In genomic region chr20:36573798-36574277, GRCh38 we compare ENCODE assay signal across 8 cellular contexts. TPM values are rescaled to one million over a fixed set of nuclear protein-coding genes. Genes with fewer than 3 reads are reported as not detected.
DNase-seq lines count a peak whose midpoint lies in the region; ATAC-seq and TF ChIP-seq lines count a peak whose summit lies in the region.

No MANE protein-coding gene starts in this region.

- intact Hi-C loops in activated CD4-positive, alpha-beta T cell treated with anti-CD3 and anti-CD28 coated beads, Interleukin-2, amount 10 ng/mL, durations not matched to agents 24 days and 14 days (cut with micrococcal nuclease): loop anchor here (1.0 to 10.0 kb wide), 4 partner anchors 17 to 951 kb away; partner anchors contain the start of genes BLCAP, NNAT and RAB5IF
- intact Hi-C loops in esophagus muscularis mucosa (cut with DNase I): loop anchor here (2.0 kb wide), 1 partner anchor 31 kb away; the partner anchor contains the start of gene RAB5IF
- intact Hi-C loops in natural killer cell (cut with micrococcal nuclease): loop anchor here (5.0 kb wide), 1 partner anchor 73 kb away; the partner anchor contains the start of gene SLA2
- intact Hi-C loops in uterus (cut with DNase I; ENCODE audit: low total_unique reads): no loop called here

- H3K4me3 Mint-ChIP-seq in IgD-negative memory B cell (peak overlapping the region; percentile 85 to 97 (median 90)), natural killer cell (peak overlapping the region; percentile 92)
- H3K4me3 Mint-ChIP-seq in activated CD4-positive, alpha-beta T cell treated with anti-CD3 and anti-CD28 coated beads, Interleukin-2, amount 10 ng/mL, durations not matched to agents 24 days and 14 days: peak overlapping the region; percentile 93

- 0% methylated on average over 1 of the region's 42 CpGs for whole genome bisulfite sequencing in esophagus muscularis mucosa

- H3K27me3 Mint-ChIP-seq in IgD-negative memory B cell (no peaks in the 10 kb centered on the region), natural killer cell (ENCODE audit: low read depth in 2 of 2) (no peaks in the 10 kb centered on the region)
- no peaks in the 10 kb centered on the region for H3K27me3 Mint-ChIP-seq in activated CD4-positive, alpha-beta T cell treated with anti-CD3 and anti-CD28 coated beads, Interleukin-2, amount 10 ng/mL, durations not matched to agents 24 days and 14 days

- peaks cover 15 to 49% (median 40%) of the 10 kb centered on the region in 4 donors for H3K4me1 ChIP-seq in esophagus muscularis mucosa
- peaks cover 0 to 8% of the 10 kb centered on the region in 2 donors for H3K4me1 ChIP-seq in uterus

- H3K4me1 Mint-ChIP-seq in IgD-negative memory B cell (peaks cover 17 to 30% (median 28%) of the 10 kb centered on the region in 3 donors), natural killer cell (peaks cover 28 to 31% of the 10 kb centered on the region in 2 donors)
- H3K4me1 Mint-ChIP-seq in activated CD4-positive, alpha-beta T cell treated with anti-CD3 and anti-CD28 coated beads, Interleukin-2, amount 10 ng/mL, durations not matched to agents 24 days and 14 days: peaks cover 35% of the 10 kb centered on the region

- H3K27ac Mint-ChIP-seq in IgD-negative memory B cell (peak overlapping the region; percentile 84 to 93 (median 86)), natural killer cell (peak overlapping the region; percentile 46 to 90)
- peak overlapping the region; percentile 87 for H3K27ac Mint-ChIP-seq in activated CD4-positive, alpha-beta T cell treated with anti-CD3 and anti-CD28 coated beads, Interleukin-2, amount 10 ng/mL, durations not matched to agents 24 days and 14 days

- H3K9me3 ChIP-seq in esophagus muscularis mucosa (no peaks in the 10 kb centered on the region), uterus (no peaks in the 10 kb centered on the region)

- no peak for TF ChIP-seq EP300 in esophagus muscularis mucosa (IDR thresholded peaks at IDR 0.05)

- H3K27ac ChIP-seq in esophagus muscularis mucosa (replicated peaks in 1 of 4) (peak overlapping the region; percentile 90 to 95 (median 95)), uterus (peak overlapping the region; percentile 90 to 99)

- H3K36me3 Mint-ChIP-seq in IgD-negative memory B cell (peaks cover 4% of the 10 kb centered on the region), natural killer cell (no peaks in the 10 kb centered on the region)
- peaks cover 27% of the 10 kb centered on the region for H3K36me3 Mint-ChIP-seq in activated CD4-positive, alpha-beta T cell treated with anti-CD3 and anti-CD28 coated beads, Interleukin-2, amount 10 ng/mL, durations not matched to agents 24 days and 14 days (ENCODE audit: low read depth)

- H3K27me3 ChIP-seq in esophagus muscularis mucosa (no peaks in the 10 kb centered on the region), uterus (no peaks in the 10 kb centered on the region)

- no peaks in the 10 kb centered on the region for H3K9me3 Mint-ChIP-seq in IgD-negative memory B cell
- H3K9me3 Mint-ChIP-seq in activated CD4-positive, alpha-beta T cell treated with anti-CD3 and anti-CD28 coated beads, Interleukin-2, amount 10 ng/mL, durations not matched to agents 24 days and 14 days: no peaks in the 10 kb centered on the region
- H3K9me3 Mint-ChIP-seq in natural killer cell: no peaks in the 10 kb centered on the region

- H3K36me3 ChIP-seq in esophagus muscularis mucosa (peaks cover 0 to 4% (median 3%) of the 10 kb centered on the region in 4 donors), uterus (no peaks in the 10 kb centered on the region)

- peak; percentile 41 for DNase-seq in ELR (ENCODE audit: low read depth)
- DNase-seq in activated CD4-positive, alpha-beta T cell treated with anti-CD3 and anti-CD28 coated beads, Interleukin-2, amount 10 ng/mL, durations not matched to agents 24 days and 14 days: peak; percentile 80
- no peak for DNase-seq in esophagus muscularis mucosa (ENCODE audit: extremely low spot score)
- no peak for DNase-seq in natural killer cell
- DNase-seq in uterus: peak in 1 of 2 donors; percentile 44

- TF ChIP-seq POLR2A in esophagus muscularis mucosa (IDR thresholded peaks at IDR 0.05; ENCODE audit: low read depth): no peak
- TF ChIP-seq POLR2A in uterus (IDR thresholded peaks at IDR 0.05): no peak

- H3K4me3 ChIP-seq in esophagus muscularis mucosa: peak overlapping the region; percentile 91 to 94 (median 92)
- H3K4me3 ChIP-seq in uterus: peak overlapping the region; percentile 75 to 90

- peak; percentile 8 to 16 (median 12) for ATAC-seq in natural killer cell
- no peak for ATAC-seq in HG02763 (IDR thresholded peaks at IDR 0.05; ENCODE audit: unreplicated experiment)
- no peak for ATAC-seq in GM21786 (IDR thresholded peaks at IDR 0.05; ENCODE audit: unreplicated experiment)

- no peak for TF ChIP-seq CTCF in esophagus muscularis mucosa (IDR thresholded peaks at IDR 0.05)
- TF ChIP-seq CTCF in natural killer cell (IDR thresholded peaks at IDR 0.05): no peak
- peak in 1 of 4 experiments; percentile 3 for TF ChIP-seq CTCF in uterus (IDR thresholded peaks at IDR 0.05)

RNA-seq across cellular contexts. Expression of gene TGIF2, which starts 0.4 kb away (rescaled TPM):
- 36.3 TPM for polyA plus RNA-seq in IgD-negative memory B cell
- 55.2 and 55.7 TPM in 2 replicates for total RNA-seq in activated CD4-positive, alpha-beta T cell treated with anti-CD3 and anti-CD28 coated beads, Interleukin-2, amount 10 ng/mL, durations not matched to agents 24 days and 14 days
- 10 to 100 TPM in 2 of 4 donors, 1 to 10 TPM in 2; 5.8 to 18.5 (median 10.6) TPM for total RNA-seq in esophagus muscularis mucosa
- 10 to 100 TPM; 19.9 to 28.5 (median 25.9) TPM for total RNA-seq in natural killer cell
- total RNA-seq in uterus: 10 to 100 TPM in 2 of 4 donors, 1 to 10 TPM in 2; 3.3 to 35.7 (median 17.7) TPM

RNA-seq across cellular contexts. Expression of gene RAB5IF, which starts 31.7 kb away (rescaled TPM):
- polyA plus RNA-seq in IgD-negative memory B cell: 126 TPM
- total RNA-seq in activated CD4-positive, alpha-beta T cell treated with anti-CD3 and anti-CD28 coated beads, Interleukin-2, amount 10 ng/mL, durations not matched to agents 24 days and 14 days: 114 and 122 TPM in 2 replicates
- total RNA-seq in esophagus muscularis mucosa (10 to 100 TPM; 60.2 to 94.8 (median 81.6) TPM), natural killer cell (100 to 1,000 TPM; 158 to 265 (median 247) TPM), uterus (10 to 100 TPM; 12.8 to 37.7 (median 28.5) TPM)

RNA-seq across cellular contexts. Expression of gene MYL9, which starts 32.5 kb away (rescaled TPM):
- 2.9 TPM for polyA plus RNA-seq in IgD-negative memory B cell
- total RNA-seq in activated CD4-positive, alpha-beta T cell treated with anti-CD3 and anti-CD28 coated beads, Interleukin-2, amount 10 ng/mL, durations not matched to agents 24 days and 14 days: 0.14 and 0.33 TPM in 2 replicates
- total RNA-seq in esophagus muscularis mucosa (1,000 to 10,000 TPM; 2,169 to 3,466 (median 2,516) TPM), natural killer cell (10 to 100 TPM in 1 of 3 donors, 1 to 10 TPM in 2; 2.7 to 13.5 (median 2.7) TPM), uterus (1,000 to 10,000 TPM in 1 of 4 donors, 100 to 1,000 TPM in 2, 10 to 100 TPM in 1; 18.5 to 1,447 (median 245) TPM)

Comparison
In these comparisons a context has a peak if more than half of its experiments do, and no peak if none do; other contexts are left out.
1. DNase-seq: peak in ELR (single experiment) and activated CD4-positive, alpha-beta T cell treated with anti-CD3 and anti-CD28 coated beads, Interleukin-2, amount 10 ng/mL, durations not matched to agents 24 days and 14 days (single experiment); none in esophagus muscularis mucosa (single experiment) and natural killer cell (single experiment).
2. ATAC-seq: peak in natural killer cell (3 of 3); none in HG02763 (single experiment) and GM21786 (single experiment).
3. Peak in every context shown above with its lines, with median percentiles within 50 percentile points of each other: H3K27ac Mint-ChIP-seq and H3K4me3 Mint-ChIP-seq.